7 cellular contexts compared by ENCODE assay signal in the genomic region with DNA sequence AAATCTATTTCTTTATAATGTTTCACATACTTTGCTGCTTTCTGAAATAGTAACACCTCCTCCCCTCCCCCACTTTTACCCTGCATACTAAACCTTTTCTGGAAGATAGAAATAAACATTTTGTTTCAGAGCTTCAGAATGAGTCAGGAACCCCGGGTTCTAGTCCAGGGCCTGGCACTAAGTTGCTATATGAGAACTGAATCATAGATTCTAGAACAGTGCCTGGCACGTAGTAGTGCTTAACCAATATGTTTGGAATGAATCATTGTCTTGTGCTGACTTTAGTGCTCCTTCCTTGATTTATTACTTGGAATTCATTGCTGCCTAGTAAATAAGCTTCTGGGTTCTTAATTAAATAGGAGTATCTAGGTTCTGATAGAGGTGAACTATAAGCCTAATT. TPM values are rescaled to one million over a fixed set of nuclear protein-coding genes. Genes with fewer than 3 reads are reported as not detected.
A peak's percentile ranks its signal among the peaks of the same experiment; 100 is the strongest.
DNase-seq lines count a peak whose midpoint lies in the region; ATAC-seq and TF ChIP-seq lines count a peak whose summit lies in the region.

No MANE protein-coding gene starts in this region.

- H4K20me1 ChIP-seq in hepatocyte (ENCODE audit: insufficient read depth, poor library complexity, severe bottlenecking) (peaks cover 94% of the 10 kb centered on the region), OCI-LY7 (ENCODE audit: insufficient read depth, low read length) (peaks cover 38% of the 10 kb centered on the region)

- CTCF ChIA-PET in activated CD4-positive, alpha-beta T cell treated with anti-CD3 and anti-CD28 coated beads, Interleukin-2, amount 10 ng/mL, durations not matched to agents 7 days and 5 days (lab: Charles Lee) = interaction anchor here (1.0 to 5.8 kb wide), 3 partner anchors 13 to 274 kb away, joined by 3 to 30 read pairs (median 3); no protein-coding TSS in a partner anchor
- CTCF ChIA-PET in OCI-LY7 (lab: Charles Lee; ENCODE audit: unreplicated experiment) = no interaction called here

- H3K36me3 ChIP-seq in hepatocyte (replicated peaks; ENCODE audit: insufficient read depth, low read depth) (no peaks in the 10 kb centered on the region), OCI-LY7 (ENCODE audit: insufficient read depth, low read length) (peaks cover 5% of the 10 kb centered on the region; the same call in 1 of the 2 replicates)

- peaks cover 40% of the 10 kb centered on the region for H3K36me3 Mint-ChIP-seq in activated CD4-positive, alpha-beta T cell treated with anti-CD3 and anti-CD28 coated beads, Interleukin-2, amount 10 ng/mL, durations not matched to agents 7 days and 5 days (ENCODE audit: low read depth)
- H3K36me3 Mint-ChIP-seq in stimulated activated memory B cell treated with anti-CD40 and anti-IgM and Interleukin-4, amounts not matched to agents 10 μg/mL and 1 μg/mL and 100 μg/mL, for 72 hours = peaks cover 22% of the 10 kb centered on the region
- no peaks in the 10 kb centered on the region for H3K36me3 Mint-ChIP-seq in glutamatergic neuron (ENCODE audit: unreplicated experiment)

- intact Hi-C loops in OCI-LY7 (cut with micrococcal nuclease; ENCODE audit: unreplicated experiment) = no loop called here

- H3K4me1 ChIP-seq in hepatocyte (ENCODE audit: insufficient read depth) (peaks cover 60% of the 10 kb centered on the region), OCI-LY7 (ENCODE audit: insufficient read depth, low read length, poor library complexity, severe bottlenecking) (peaks cover 3% of the 10 kb centered on the region)

- peak overlapping the region; percentile 7 for H3K4me2 ChIP-seq in hepatocyte
- H3K4me2 ChIP-seq in OCI-LY7 (ENCODE audit: low read length) = no peak overlapping the region

- ATAC-seq in HG02642 (IDR thresholded peaks at IDR 0.05; ENCODE audit: poor library complexity, unreplicated experiment) = peak; percentile 46
- ATAC-seq in stimulated activated memory B cell treated with anti-CD40 and anti-IgM and Interleukin-4, amounts not matched to agents 10 μg/mL and 1 μg/mL and 100 μg/mL, for 72 hours = peak; percentile 75
- no peak for ATAC-seq in GM19328 (IDR thresholded peaks at IDR 0.05; ENCODE audit: unreplicated experiment)

- peak overlapping the region; percentile 35 for H3K27ac ChIP-seq in hepatocyte
- H3K27ac ChIP-seq in OCI-LY7 (ENCODE audit: low read depth, low read length, poor library complexity, severe bottlenecking) = no peak overlapping the region

- H2AFZ ChIP-seq in hepatocyte (no peak overlapping the region), OCI-LY7 (ENCODE audit: low read length) (no peak overlapping the region)

- H3K27me3 Mint-ChIP-seq in activated CD4-positive, alpha-beta T cell treated with anti-CD3 and anti-CD28 coated beads, Interleukin-2, amount 10 ng/mL, durations not matched to agents 7 days and 5 days = no peaks in the 10 kb centered on the region
- H3K27me3 Mint-ChIP-seq in stimulated activated memory B cell treated with anti-CD40 and anti-IgM and Interleukin-4, amounts not matched to agents 10 μg/mL and 1 μg/mL and 100 μg/mL, for 72 hours = no peaks in the 10 kb centered on the region
- peaks cover 2% of the 10 kb centered on the region for H3K27me3 Mint-ChIP-seq in glutamatergic neuron (ENCODE audit: unreplicated experiment)

- peaks cover 84% of the 10 kb centered on the region for H3K4me1 Mint-ChIP-seq in activated CD4-positive, alpha-beta T cell treated with anti-CD3 and anti-CD28 coated beads, Interleukin-2, amount 10 ng/mL, durations not matched to agents 7 days and 5 days
- H3K4me1 Mint-ChIP-seq in stimulated activated memory B cell treated with anti-CD40 and anti-IgM and Interleukin-4, amounts not matched to agents 10 μg/mL and 1 μg/mL and 100 μg/mL, for 72 hours = peaks cover 82% of the 10 kb centered on the region
- H3K4me1 Mint-ChIP-seq in glutamatergic neuron (ENCODE audit: low read depth, unreplicated experiment) = peaks cover 27% of the 10 kb centered on the region

- peaks cover 100% of the 10 kb centered on the region for H3K79me2 ChIP-seq in hepatocyte
- peaks cover 100% of the 10 kb centered on the region for H3K79me2 ChIP-seq in OCI-LY7 (ENCODE audit: insufficient read depth, low read depth, low read length)

- WGBS in hepatocyte (ENCODE audit: low lambda C conversion rate, missing lambda C conversion rate) = 42% methylated on average over 2 of the region's 2 CpGs

- BruUV-seq in OCI-LY7 (replicated peaks; lab: Mats Ljungman, UMichigan) = no TSS peak

- H3K9me3 ChIP-seq in hepatocyte (ENCODE audit: low read depth) (no peaks in the 10 kb centered on the region), OCI-LY7 (ENCODE audit: low read length) (no peaks in the 10 kb centered on the region)

- H3K4me3 ChIP-seq in hepatocyte (no peak overlapping the region), OCI-LY7 (ENCODE audit: low read depth, low read length, poor library complexity, severe bottlenecking) (no peak overlapping the region)

- H3K27me3 ChIP-seq in hepatocyte = no peaks in the 10 kb centered on the region

- TF ChIP-seq CTCF in hepatocyte (IDR thresholded peaks at IDR 0.05; ENCODE audit: poor library complexity) (no peak), OCI-LY7 (conservative IDR thresholded peaks at IDR 0.05; ENCODE audit: low read length) (no peak), glutamatergic neuron (IDR thresholded peaks at IDR 0.05; ENCODE audit: partially characterized antibody, unreplicated experiment) (no peak)

- peak overlapping the region; percentile 72 for H3K27ac Mint-ChIP-seq in activated CD4-positive, alpha-beta T cell treated with anti-CD3 and anti-CD28 coated beads, Interleukin-2, amount 10 ng/mL, durations not matched to agents 7 days and 5 days
- H3K27ac Mint-ChIP-seq in stimulated activated memory B cell treated with anti-CD40 and anti-IgM and Interleukin-4, amounts not matched to agents 10 μg/mL and 1 μg/mL and 100 μg/mL, for 72 hours = peak overlapping the region; percentile 48
- H3K27ac Mint-ChIP-seq in glutamatergic neuron (ENCODE audit: unreplicated experiment) = no peak overlapping the region

- POLR2A ChIA-PET in activated CD4-positive, alpha-beta T cell treated with anti-CD3 and anti-CD28 coated beads, Interleukin-2, amount 10 ng/mL, durations not matched to agents 7 days and 5 days (lab: Charles Lee) = no interaction called here
- POLR2A ChIA-PET in OCI-LY7 (lab: Charles Lee) = interaction anchor here (0.6 to 1.3 kb wide), 2 partner anchors 9 to 104 kb away, joined by 3 to 5 read pairs; no protein-coding TSS in a partner anchor

- peak; percentile 20 for DNase-seq in activated CD4-positive, alpha-beta T cell treated with anti-CD3 and anti-CD28 coated beads, Interleukin-2, amount 10 ng/mL, durations not matched to agents 7 days and 5 days
- DNase-seq in hepatocyte (ENCODE audit: low spot score) = peak; percentile 19
- DNase-seq in OCI-LY7 (ENCODE audit: low spot score) = no peak
- no peak for DNase-seq in glutamatergic neuron

- H3K4me3 Mint-ChIP-seq in activated CD4-positive, alpha-beta T cell treated with anti-CD3 and anti-CD28 coated beads, Interleukin-2, amount 10 ng/mL, durations not matched to agents 7 days and 5 days = no peak overlapping the region
- no peak overlapping the region for H3K4me3 Mint-ChIP-seq in stimulated activated memory B cell treated with anti-CD40 and anti-IgM and Interleukin-4, amounts not matched to agents 10 μg/mL and 1 μg/mL and 100 μg/mL, for 72 hours
- H3K4me3 Mint-ChIP-seq in glutamatergic neuron (ENCODE audit: unreplicated experiment) = no peak overlapping the region

- H3K9me3 Mint-ChIP-seq in activated CD4-positive, alpha-beta T cell treated with anti-CD3 and anti-CD28 coated beads, Interleukin-2, amount 10 ng/mL, durations not matched to agents 7 days and 5 days = no peaks in the 10 kb centered on the region
- no peaks in the 10 kb centered on the region for H3K9me3 Mint-ChIP-seq in stimulated activated memory B cell treated with anti-CD40 and anti-IgM and Interleukin-4, amounts not matched to agents 10 μg/mL and 1 μg/mL and 100 μg/mL, for 72 hours
- H3K9me3 Mint-ChIP-seq in glutamatergic neuron (ENCODE audit: unreplicated experiment) = peaks cover 3% of the 10 kb centered on the region

- no peaks in the 10 kb centered on the region for H3K9me2 ChIP-seq in hepatocyte (replicated peaks; ENCODE audit: insufficient read depth)
- no peaks in the 10 kb centered on the region for H3K9me2 ChIP-seq in OCI-LY7 (ENCODE audit: insufficient read depth, low read length)

RNA-seq across cellular contexts. Expression of a gene that starts 18.4 kb away (rescaled TPM):
- 100 to 1,000 TPM; 126 to 154 TPM for total RNA-seq in activated CD4-positive, alpha-beta T cell treated with anti-CD3 and anti-CD28 coated beads, Interleukin-2, amount 10 ng/mL, durations not matched to agents 7 days and 5 days
- 51.3 and 51.9 TPM in 2 replicates for total RNA-seq in hepatocyte
- 9.4 and 14.2 TPM in 2 replicates for polyA plus RNA-seq in hepatocyte
- 17.3 and 17.4 TPM in 2 replicates for total RNA-seq in OCI-LY7 (2014; rRNA removed; shearing (Covaris generic))
- total RNA-seq in OCI-LY7 (2022) = 35.8 and 39.4 TPM in 2 replicates
- total RNA-seq in glutamatergic neuron (ENCODE audit: unreplicated experiment) = 39.3 TPM

Comparison
In these comparisons a context has a peak if more than half of its experiments do, and no peak if none do; other contexts are left out.
1. DNase-seq: peak in activated CD4-positive, alpha-beta T cell treated with anti-CD3 and anti-CD28 coated beads, Interleukin-2, amount 10 ng/mL, durations not matched to agents 7 days and 5 days (single experiment) and hepatocyte (single experiment); none in OCI-LY7 (single experiment) and glutamatergic neuron (single experiment).